ENCODE assay signal across 20 cellular contexts in the genomic region with DNA sequence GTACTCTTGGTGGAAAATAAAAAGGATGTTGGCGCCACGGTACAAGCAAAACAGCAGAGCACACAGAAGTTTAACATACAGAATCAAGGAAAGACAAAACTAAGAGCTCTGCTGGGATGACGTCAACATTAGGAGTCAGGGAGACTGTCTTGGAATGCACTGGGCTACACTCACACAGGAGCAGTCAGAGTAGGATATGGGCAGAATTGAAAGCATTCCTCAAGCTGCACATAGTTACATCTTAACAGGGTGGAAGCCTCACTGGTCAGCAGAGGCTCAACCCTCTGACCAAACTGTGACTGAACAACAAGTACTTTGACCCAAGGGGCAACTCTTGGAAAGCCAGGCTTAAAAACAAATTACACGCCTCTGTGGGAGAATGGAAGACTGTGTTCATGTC.
DNase-seq lines count a peak whose midpoint lies in the region; ATAC-seq and TF ChIP-seq lines count a peak whose summit lies in the region.
"Had no signal": no experiment of that assay in that cellular context is flagged by ENCODE, and none has a peak within 500 bp of the region (broad histone marks: within the 10 kb centered on the region; RNA-seq: fewer than 3 reads in every experiment).

No MANE protein-coding gene starts in this region.

- DNase-seq in EL (peak; percentile 78), adipocyte (ENCODE audit: low read depth) (peak; percentile 8), hepatic stellate cell (ENCODE audit: low spot score) (peak; percentile 44), trophoblast cell (peak; percentile 1 to 6), HUDEP-2 (lab: John Stamatoyannopoulos, UW; ENCODE audit: unreplicated experiment in 76 of 76) (no peak), NCI-H2029 treated with DMSO at 0.1 percent for 48 hours (lab: John Stamatoyannopoulos, UW) (no peak)
- DNase-seq: activated B cell treated with CpG ODN at 0.5 μM for 24 hours; activated CD8-positive, alpha-beta T cell treated with anti-CD3 and anti-CD28 coated beads, Interleukin-2, amount 10 ng/mL, durations not matched to agents 7 days and 5 days; activated naive CD4-positive, alpha-beta T cell treated with anti-CD3 and anti-CD28 coated beads, Interleukin-2, amount 10 ng/mL, durations not matched to agents 7 days and 5 days; activated T-cell treated with anti-CD3 and anti-CD28 coated beads, Interleukin-2, amount 50 U/mL, for 4 hours; H7; NCI-H1436 treated with DMSO at 0.1 percent for 48 hours; NCI-H2227 treated with DMSO at 0.1 percent for 48 hours; NCI-H82; occipital lobe; T-helper 2 cell had no signal

- ATAC-seq in GM21717 (IDR thresholded peaks at IDR 0.05; ENCODE audit: unreplicated experiment) (no peak), GM18505 (IDR thresholded peaks at IDR 0.05; ENCODE audit: unreplicated experiment) (no peak)
- ATAC-seq: activated CD8-positive, alpha-beta T cell treated with anti-CD3 and anti-CD28 coated beads, Interleukin-2, amount 10 ng/mL, durations not matched to agents 7 days and 5 days; activated T-cell treated with anti-CD3 and anti-CD28 coated beads, Interleukin-2, amount 50 U/mL, for 4 hours; stimulated activated effector memory CD8-positive, alpha-beta T cell treated with anti-CD3 and anti-CD28 coated beads, Interleukin-12 subunit alpha, Interleukin-12 subunit beta, amount 100 ng/mL, for 72 hours had no signal

- H3K4ac ChIP-seq in trophoblast cell (ENCODE audit: low read depth, low read length): no peak overlapping the region

- H2AFZ ChIP-seq in trophoblast cell (ENCODE audit: insufficient read depth, low read length, poor library complexity): no peak overlapping the region

- H3K36me3 ChIP-seq in adipocyte (ENCODE audit: control insufficient read depth, insufficient read depth, low read length, severe bottlenecking) (no peaks in the 10 kb centered on the region), trophoblast cell (ENCODE audit: control insufficient read depth in 1 of 2, insufficient read depth in 2 of 2, low read length in 2 of 2) (no peaks in the 10 kb centered on the region)

- H3K4me3 ChIP-seq in adipocyte (ENCODE audit: low read length) (no peak overlapping the region), trophoblast cell (ENCODE audit: low read depth, low read length) (no peak overlapping the region)
- H3K4me3 ChIP-seq: coronary artery had no signal

- H4K91ac ChIP-seq in trophoblast cell (ENCODE audit: low read depth, low read length): no peak overlapping the region

- H4K12ac ChIP-seq in trophoblast cell (ENCODE audit: low read depth, low read length): no peak overlapping the region

- H2BK120ac ChIP-seq in trophoblast cell (ENCODE audit: insufficient read depth, low read length, poor library complexity): no peak overlapping the region

- H3K23ac ChIP-seq in trophoblast cell (ENCODE audit: low read length): no peak overlapping the region

- no peak overlapping the region for H4K8ac ChIP-seq in trophoblast cell (ENCODE audit: low read depth, low read length)

- H3K4me1 ChIP-seq in adipocyte (ENCODE audit: control insufficient read depth, insufficient read depth, low read length): no peaks in the 10 kb centered on the region
- H3K4me1 ChIP-seq in trophoblast cell (ENCODE audit: control insufficient read depth in 1 of 2, insufficient read depth in 2 of 2, low read length in 2 of 2): peaks cover 0 to 7% of the 10 kb centered on the region in 2 experiments

- no peak overlapping the region for H3K14ac ChIP-seq in trophoblast cell (ENCODE audit: low read length)

- no CpG with 5 or more reads among the region's 4 CpGs for WGBS in trophoblast cell (ENCODE audit: extremely low coverage, insufficient coverage, insufficient read length)

- H3K9ac ChIP-seq in adipocyte (ENCODE audit: low read length): no peak overlapping the region
- H3K9ac ChIP-seq in trophoblast cell (ENCODE audit: low read length): no peak overlapping the region

- H3K9me3 ChIP-seq in adipocyte (ENCODE audit: control insufficient read depth, low read length) (no peaks in the 10 kb centered on the region), trophoblast cell (ENCODE audit: insufficient read depth, low read depth, low read length) (peaks cover 4% of the 10 kb centered on the region)

- H3K79me1 ChIP-seq in trophoblast cell (ENCODE audit: low read length): no peaks in the 10 kb centered on the region

- H3K27ac ChIP-seq in trophoblast cell (ENCODE audit: low read depth, low read length): no peak overlapping the region
- H3K27ac ChIP-seq: coronary artery had no signal

- H3K79me2 ChIP-seq in trophoblast cell (ENCODE audit: control insufficient read depth, insufficient read depth, low read length, poor library complexity): no peaks in the 10 kb centered on the region

- no peaks in the 10 kb centered on the region for H3K27me3 ChIP-seq in adipocyte (replicated peaks; ENCODE audit: control insufficient read depth, insufficient read depth, low read length)
- H3K27me3 ChIP-seq in trophoblast cell (ENCODE audit: insufficient read depth, low read length): no peaks in the 10 kb centered on the region

- no peak for TF ChIP-seq POLR2A in GM18505 (IDR thresholded peaks at IDR 0.05; ENCODE audit: borderline replicate concordance, extremely low read depth, insufficient read depth, insufficient read length)

- no peak overlapping the region for H2BK5ac ChIP-seq in trophoblast cell (ENCODE audit: low read depth, low read length, poor library complexity)

- H3K4me2 ChIP-seq in trophoblast cell (ENCODE audit: low read length): no peak overlapping the region

- no peak overlapping the region for H2BK12ac ChIP-seq in trophoblast cell (ENCODE audit: low read length)

- no peak overlapping the region for H2AK5ac ChIP-seq in trophoblast cell (ENCODE audit: low read length)

- no peak overlapping the region for H3K18ac ChIP-seq in trophoblast cell (ENCODE audit: low read length)

Comparison
In these comparisons a context has a peak if more than half of its experiments do, and no peak if none do; other contexts are left out.
1. DNase-seq: peak in EL (single experiment), adipocyte (single experiment), hepatic stellate cell (single experiment) and trophoblast cell (2 of 2); none in HUDEP-2 (0 of 76) and NCI-H2029 treated with DMSO at 0.1 percent for 48 hours (single experiment).